8 cellular contexts compared by ENCODE assay signal in the genomic region with DNA sequence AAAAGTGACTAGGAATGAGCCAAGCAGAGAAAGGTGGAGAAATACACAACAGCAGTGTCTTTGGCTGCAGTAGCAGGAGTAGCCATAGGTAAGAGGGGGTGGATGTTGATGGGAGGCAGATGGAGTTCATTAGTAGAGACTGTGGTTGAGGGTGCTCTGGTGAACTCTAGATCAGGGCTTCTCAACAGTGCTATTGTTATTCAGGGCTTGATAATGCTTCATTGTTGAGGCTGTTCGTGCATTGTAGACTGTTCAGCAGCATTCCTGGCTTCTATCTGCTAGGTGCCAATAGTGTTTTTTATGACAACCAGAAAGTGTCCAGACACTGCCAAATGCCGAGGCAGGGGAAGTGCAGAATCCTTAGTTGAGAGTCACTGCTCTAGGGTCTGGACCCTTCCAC. TPM values are rescaled to one million over a fixed set of nuclear protein-coding genes. Genes with fewer than 3 reads are reported as not detected.
DNase-seq lines count a peak whose midpoint lies in the region; ATAC-seq, FAIRE-seq and TF ChIP-seq lines count a peak whose summit lies in the region.

No MANE protein-coding gene starts in this region.

- WGBS in GM12878 (ENCODE audit: insufficient coverage, insufficient replicate concordance, low lambda C conversion rate, missing lambda C conversion rate), result 48% methylated on average over 2 of the region's 2 CpGs
- WGBS in transverse colon (ENCODE audit: low coverage in 1 of 2), 2 donors, result 16% methylated on average over 2 of the region's 2 CpGs; no CpG with 5 or more reads in 1 of the 2 donors

- no peaks in the 10 kb centered on the region for H3K9me3 Mint-ChIP-seq in activated naive CD4-positive, alpha-beta T cell treated with anti-CD3 and anti-CD28 coated beads, Interleukin-2, amount 50 U/mL, for 24 hours

- RAD21 ChIA-PET in GM12878 (lab: Charles Lee; ENCODE audit: unreplicated experiment), result no interaction called here

- in situ Hi-C loops in GM12878 (cut with MboI), result no loop called here
- in situ Hi-C loops in transverse colon (cut with MboI; ENCODE audit: low pct_ligation_motif_present in 1 of 4, low pct_unique_long_range_greater_than_20kb in 1 of 4, low sequenced_read_pairs in 3 of 4), result no loop called here

- H3K36me3 ChIP-seq in GM12878 (ENCODE audit: control insufficient read depth in 2 of 2, insufficient read depth in 2 of 2, low read length in 1 of 2) (peaks cover 7 to 19% of the 10 kb centered on the region in 2 experiments), transverse colon (no peaks in the 10 kb centered on the region)

- H3K27ac Mint-ChIP-seq in activated naive CD4-positive, alpha-beta T cell treated with anti-CD3 and anti-CD28 coated beads, Interleukin-2, amount 50 U/mL, for 24 hours, result peak overlapping the region; percentile 72

- no peak for FAIRE-seq in GM12878 (lab: Jason Lieb, UNC)

- TF ChIP-seq POLR2A in GM12878 (IDR thresholded peaks at IDR 0.05; ENCODE audit: low read depth, low read length) (no peak), transverse colon (IDR thresholded peaks at IDR 0.05) (no peak)

- CTCF ChIA-PET in GM12878 (lab: Yijun Ruan, JAX), result interaction anchor here (5.3 kb wide), 1 partner anchor 45 kb away, joined by 43 read pairs; no protein-coding TSS in a partner anchor
- CTCF ChIA-PET in RWPE1 (lab: Yijun Ruan, JAX), result no interaction called here

- H3K4me1 Mint-ChIP-seq in activated naive CD4-positive, alpha-beta T cell treated with anti-CD3 and anti-CD28 coated beads, Interleukin-2, amount 50 U/mL, for 24 hours, result peaks cover 75% of the 10 kb centered on the region

- BruUV-seq in GM12878 (replicated peaks; lab: Mats Ljungman, UMichigan), result no TSS peak

- H3K9ac ChIP-seq in GM12878 (ENCODE audit: control insufficient read depth, insufficient read depth, low read length), result peak overlapping the region; percentile 89

- peak overlapping the region; percentile 99 for H3K4me3 Mint-ChIP-seq in activated naive CD4-positive, alpha-beta T cell treated with anti-CD3 and anti-CD28 coated beads, Interleukin-2, amount 50 U/mL, for 24 hours

- H3K4me3 ChIP-seq in GM12878 (peak overlapping the region; percentile 83), transverse colon (peak overlapping the region in 3 of 4 donors; percentile 81 to 90 (median 83))

- peak overlapping the region; percentile 95 for H3K4me2 ChIP-seq in GM12878 (ENCODE audit: control insufficient read depth, insufficient read depth)

- H3K27me3 Mint-ChIP-seq in activated naive CD4-positive, alpha-beta T cell treated with anti-CD3 and anti-CD28 coated beads, Interleukin-2, amount 50 U/mL, for 24 hours, result no peaks in the 10 kb centered on the region

- ATAC-seq in GM12878, result no peak

- H3K79me2 ChIP-seq in GM12878 (ENCODE audit: control insufficient read depth, insufficient read depth, low read length), result peaks cover 81% of the 10 kb centered on the region

- H3K27ac ChIP-seq in GM12878 (ENCODE audit: control insufficient read depth, insufficient read depth) (no peak overlapping the region; the same call in 1 of the 2 replicates), transverse colon (peak overlapping the region; percentile 97 to 100 (median 98)), RWPE1 (no peak overlapping the region)

- H3K36me3 Mint-ChIP-seq in activated naive CD4-positive, alpha-beta T cell treated with anti-CD3 and anti-CD28 coated beads, Interleukin-2, amount 50 U/mL, for 24 hours, result peaks cover 4% of the 10 kb centered on the region

- peaks cover 3% of the 10 kb centered on the region; the same call in 1 of the 2 replicates for H3K4me1 ChIP-seq in GM12878 (ENCODE audit: control insufficient read depth, insufficient read depth, low read length)
- H3K4me1 ChIP-seq in transverse colon, result peaks cover 50 to 81% (median 76%) of the 10 kb centered on the region in 4 donors

- H3K27me3 ChIP-seq in GM12878 (replicated peaks in 1 of 2; ENCODE audit: control insufficient read depth in 2 of 2, insufficient read depth in 2 of 2, low read length in 1 of 2), result no peaks in the 10 kb centered on the region
- no peaks in the 10 kb centered on the region for H3K27me3 ChIP-seq in transverse colon

- DNase-seq in activated naive CD4-positive, alpha-beta T cell (lab: John Stamatoyannopoulos, UW), result no peak
- DNase-seq in GM12878 (ENCODE audit: low read depth, low spot score) (no peak), medulla oblongata (ENCODE audit: extremely low spot score) (peak; percentile 85), transverse colon (no peak), RWPE1 (ENCODE audit: low spot score) (no peak), NCI-H774 (lab: John Stamatoyannopoulos, UW) (no peak), UCSD-AML1 (lab: John Stamatoyannopoulos, UW; ENCODE audit: unreplicated experiment) (no peak)

- POLR2A ChIA-PET in GM12878 (lab: Charles Lee) (interaction anchor here (1.1 kb wide), 1 partner anchor 22 kb away, joined by 3 read pairs; no protein-coding TSS in a partner anchor), RWPE1 (lab: Yijun Ruan, JAX; ENCODE audit: low non-redundant PET) (no interaction called here)

- peaks cover 28% of the 10 kb centered on the region for H4K20me1 ChIP-seq in GM12878 (ENCODE audit: control insufficient read depth, insufficient read depth)

- intact Hi-C loops in GM12878 (cut with micrococcal nuclease; ENCODE audit: unreplicated experiment) (loop anchor here (2.0 kb wide), 1 partner anchor 46 kb away; no protein-coding TSS in a partner anchor), transverse colon (cut with DNase I; ENCODE audit: low total_unique reads) (no loop called here)

- SMC1A ChIA-PET in GM12878 (lab: Charles Lee; ENCODE audit: uncharacterized antibody, unreplicated experiment), result interaction anchor here (1.3 kb wide), 1 partner anchor 45 kb away, joined by 5 read pairs; no protein-coding TSS in a partner anchor

- no peak for TF ChIP-seq CTCF in GM12878 (IDR thresholded peaks at IDR 0.05 in 2 of 3, conservative IDR thresholded peaks at IDR 0.05 in 1 of 3; ENCODE audit: control insufficient read depth in 2 of 3, extremely low read depth in 1 of 3, insufficient read depth in 1 of 3, low read depth in 3 of 3, low read length in 3 of 3)
- no peak for TF ChIP-seq CTCF in transverse colon (IDR thresholded peaks at IDR 0.05)
- no peak for TF ChIP-seq CTCF in RWPE1 (conservative IDR thresholded peaks at IDR 0.05; ENCODE audit: low read depth)

- no peak for TF ChIP-seq RAD21 in GM12878 (IDR thresholded peaks at IDR 0.05; ENCODE audit: insufficient read depth, low read depth, low read length)

- TF ChIP-seq EP300 in GM12878 (IDR thresholded peaks at IDR 0.05; ENCODE audit: borderline replicate concordance in 1 of 2, control insufficient read depth in 1 of 2, low read depth in 2 of 2, low read length in 2 of 2) (no peak), transverse colon (IDR thresholded peaks at IDR 0.05; ENCODE audit: low read depth) (no peak)

- H2AFZ ChIP-seq in GM12878 (ENCODE audit: control insufficient read depth, low read depth, low read length), result no peak overlapping the region

- H3K9me3 ChIP-seq in GM12878 (replicated peaks; ENCODE audit: control insufficient read depth, insufficient read depth, low read length) (no peaks in the 10 kb centered on the region), transverse colon (no peaks in the 10 kb centered on the region)

TF ChIP-seq in GM12878, 131 proteins besides CTCF, POLR2A, EP300 and RAD21 (continues in another document):
- TF ChIP-seq HDGF (IDR thresholded peaks at IDR 0.05) (0 out of 2 replicates have a peak, but pooled peaks have one; percentile 31), MTA2 (IDR thresholded peaks at IDR 0.05; ENCODE audit: low read depth) (no peak), SUPT20H (IDR thresholded peaks at IDR 0.05; ENCODE audit: borderline replicate concordance, control insufficient read depth, low read depth, low read length) (no peak), NR2C2 (IDR thresholded peaks at IDR 0.05; ENCODE audit: borderline replicate concordance, control insufficient read depth, insufficient read length, low read depth) (no peak), MYB (IDR thresholded peaks at IDR 0.05; ENCODE audit: borderline replicate concordance, low read depth, low read length) (no peak)

RNA-seq across cellular contexts. Expression of a gene that starts 3.6 kb away (rescaled TPM):
- total RNA-seq in GM12878 (2013; cell fraction: nucleolus; rRNA removed), result 39.1 and 42.2 TPM in 2 replicates
- total RNA-seq in GM12878 (2014; rRNA removed), result 62.7 and 65.9 TPM in 2 replicates
- 45.0 and 47.0 TPM in 2 replicates for total RNA-seq in GM12878 (2014; rRNA removed; fragmentation: Illumina TruSeq; extraction: Trizol)
- total RNA-seq in GM12878 (2021), result 77.0 and 78.3 TPM in 2 replicates
- polyA plus RNA-seq in GM12878 (2011; ENCODE audit: low read depth), result 39.6 TPM
- 98.6 and 99.9 TPM in 2 replicates for polyA plus RNA-seq in GM12878 (2011; rRNA removed)
- 113 and 137 TPM in 2 replicates for polyA plus RNA-seq in GM12878 (2011; cell fraction: cytosol; rRNA removed)
- 52.2 and 54.1 TPM in 2 replicates for polyA plus RNA-seq in GM12878 (2011; cell fraction: nucleus; rRNA removed)
- 60.4 and 69.4 TPM in 2 replicates for polyA plus RNA-seq in GM12878 (2012)
- polyA plus RNA-seq in GM12878 (2014; fragmentation: Illumina TruSeq; extraction: Trizol), result 34.8 and 44.7 TPM in 2 replicates
- polyA plus RNA-seq in GM12878 (2014; fragmentation: Nextera tagmentation; extraction: Ambion mirVana), result 10 to 100 TPM; 13.7 to 31.8 TPM
- 51.8 and 54.0 TPM in 2 replicates for polyA plus RNA-seq in GM12878 (2014; rRNA removed)
- polyA plus RNA-seq in GM12878 (2016; fragmentation: Nextera tagmentation; extraction: Ambion mirVana), result 10 to 100 TPM; 53.0 to 59.3 TPM
- 120 and 218 TPM in 2 replicates for polyA minus RNA-seq in GM12878 (2011; rRNA and poly(A)+ RNA removed)
- 84.7 and 89.1 TPM in 2 replicates for polyA minus RNA-seq in GM12878 (2011; cell fraction: cytosol; rRNA and poly(A)+ RNA removed)
- polyA minus RNA-seq in GM12878 (2011; cell fraction: nucleus; rRNA and poly(A)+ RNA removed), result 25.6 and 36.5 TPM in 2 replicates
- 100 to 1,000 TPM in 2 of 4 donors, 10 to 100 TPM in 2; 69.2 to 109 (median 88.4) TPM for total RNA-seq in transverse colon

RNA-seq across cellular contexts. Expression of a gene that starts 38.2 kb away (rescaled TPM):
- 3.1 and 3.5 TPM in 2 replicates for total RNA-seq in GM12878 (2013; cell fraction: nucleolus; rRNA removed)
- total RNA-seq in GM12878 (2014; rRNA removed) (5.9 and 7.8 TPM in 2 replicates), GM12878 (2014; rRNA removed; fragmentation: Illumina TruSeq; extraction: Trizol) (1.9 and 3.0 TPM in 2 replicates), GM12878 (2021) (8.8 and 9.2 TPM in 2 replicates), transverse colon (10 to 100 TPM; 11.1 to 18.0 (median 14.9) TPM)
- polyA plus RNA-seq in GM12878 (2011; ENCODE audit: low read depth), result 1.3 TPM
- polyA plus RNA-seq in GM12878 (2011; rRNA removed) (1.5 and 3.7 TPM in 2 replicates), GM12878 (2014; fragmentation: Illumina TruSeq; extraction: Trizol) (0.70 and 2.0 TPM in 2 replicates), GM12878 (2014; fragmentation: Nextera tagmentation; extraction: Ambion mirVana) (under 1 TPM; 0.02 TPM), GM12878 (2014; rRNA removed) (8.7 and 9.8 TPM in 2 replicates), GM12878 (2016; fragmentation: Nextera tagmentation; extraction: Ambion mirVana) (1 to 10 TPM in 1 of 2 experiments, under 1 TPM in 1; 0.82 to 1.3 TPM)
- 6.0 and 9.3 TPM in 2 replicates for polyA plus RNA-seq in GM12878 (2011; cell fraction: cytosol; rRNA removed)
- 6.7 and 10.5 TPM in 2 replicates for polyA plus RNA-seq in GM12878 (2011; cell fraction: nucleus; rRNA removed)
- 2.8 and 3.0 TPM in 2 replicates for polyA plus RNA-seq in GM12878 (2012)
- polyA minus RNA-seq in GM12878 (2011; rRNA and poly(A)+ RNA removed), result 3.9 and 8.6 TPM in 2 replicates
- polyA minus RNA-seq in GM12878 (2011; cell fraction: cytosol; rRNA and poly(A)+ RNA removed), result 3.6 and 4.1 TPM in 2 replicates
- polyA minus RNA-seq in GM12878 (2011; cell fraction: nucleus; rRNA and poly(A)+ RNA removed), result 1.9 and 3.4 TPM in 2 replicates

Comparison
In these comparisons a context has a peak if more than half of its experiments do, and no peak if none do; other contexts are left out.
1. H3K27ac ChIP-seq: peak in transverse colon (4 of 4); none in GM12878 (single experiment) and RWPE1 (single experiment).